In genomic region chr2:164818149-164819136, GRCh38 we compare ENCODE assay signal across 1 cellular context.
TF ChIP-seq lines count a peak whose summit lies in the region.

No MANE protein-coding gene starts in this region.

TF ChIP-seq in HepG2, 621 proteins besides CTCF, POLR2A, EP300 and RAD21 (continued from another document):
- TF ChIP-seq HOMEZ (CRISPR knock-in tag; IDR thresholded peaks at IDR 0.05; ENCODE audit: low read depth) (peak; percentile 59; the same call in 1 of the 2 replicates), ZNF333 (CRISPR knock-in tag; IDR thresholded peaks at IDR 0.05; ENCODE audit: borderline replicate concordance) (no peak), CEBPG (CRISPR knock-in tag; IDR thresholded peaks at IDR 0.05) (peak; percentile 72), SOX6 (IDR thresholded peaks at IDR 0.05) (no peak), SOX6 (CRISPR knock-in tag; IDR thresholded peaks at IDR 0.05) (peak; percentile 50), KAT8 (CRISPR knock-in tag; IDR thresholded peaks at IDR 0.05) (no peak), FOXA1 (IDR thresholded peaks at IDR 0.05) (peak; percentile 92), FOXA1 (CRISPR knock-in tag; IDR thresholded peaks at IDR 0.05) (no peak), CSRNP2 (CRISPR knock-in tag; conservative IDR thresholded peaks at IDR 0.05; ENCODE audit: low read depth) (no peak), HMG20B (CRISPR knock-in tag; conservative IDR thresholded peaks at IDR 0.05) (no peak), NCOA2 (CRISPR knock-in tag; IDR thresholded peaks at IDR 0.05) (peak; percentile 45; the same call in 1 of the 2 replicates), TBL1XR1 (IDR thresholded peaks at IDR 0.05; ENCODE audit: borderline replicate concordance, low read length, partially characterized antibody) (peak; percentile 17), ZNF484 (CRISPR knock-in tag; IDR thresholded peaks at IDR 0.05; ENCODE audit: borderline replicate concordance, low read depth) (no peak), ZNF704 (CRISPR knock-in tag; IDR thresholded peaks at IDR 0.05; ENCODE audit: borderline replicate concordance) (no peak), ZMYM4 (CRISPR knock-in tag; IDR thresholded peaks at IDR 0.05) (peak; percentile 45; the same call in 1 of the 2 replicates), CHD4 (IDR thresholded peaks at IDR 0.05; ENCODE audit: borderline replicate concordance, low read length) (peak; percentile 69; the same call in 1 of the 2 replicates), BHLHE40 (IDR thresholded peaks at IDR 0.05; ENCODE audit: low read length) (no peak), MBNL3 (CRISPR knock-in tag; conservative IDR thresholded peaks at IDR 0.05) (no peak), FOXP4 (CRISPR knock-in tag; IDR thresholded peaks at IDR 0.05) (0 out of 2 replicates have a peak, but pooled peaks have one; percentile 20), ELF3 (CRISPR knock-in tag; IDR thresholded peaks at IDR 0.05) (0 out of 2 replicates have a peak, but pooled peaks have one; percentile 20), THAP11 (CRISPR knock-in tag; IDR thresholded peaks at IDR 0.05) (no peak), ZBTB46 (CRISPR knock-in tag; IDR thresholded peaks at IDR 0.05; ENCODE audit: borderline replicate concordance) (no peak), ZNF724P (CRISPR knock-in tag; IDR thresholded peaks at IDR 0.05; ENCODE audit: borderline replicate concordance) (no peak)
